ENCODE assay signal across 9 cellular contexts in genomic region chr2:207394812-207395534, GRCh38.
A peak's percentile ranks its signal among the peaks of the same experiment; 100 is the strongest.
DNase-seq lines count a peak whose midpoint lies in the region; ATAC-seq lines count a peak whose summit lies in the region.
"Had no signal": no experiment of that assay in that cellular context is flagged by ENCODE, and none has a peak within 500 bp of the region (broad histone marks: within the 10 kb centered on the region; RNA-seq: fewer than 3 reads in every experiment).

No MANE protein-coding gene starts in this region.

- ATAC-seq in HG03354 (IDR thresholded peaks at IDR 0.05; ENCODE audit: poor library complexity, severe bottlenecking, unreplicated experiment), result no peak
- ATAC-seq in HG02588 (IDR thresholded peaks at IDR 0.05; ENCODE audit: unreplicated experiment), result no peak

- DNase-seq in NCI-H2227 (lab: John Stamatoyannopoulos, UW; ENCODE audit: unreplicated experiment) (peak; percentile 41), NCI-H2227 treated with DMSO at 0.1 percent for 48 hours (lab: John Stamatoyannopoulos, UW) (no peak), NCI-H748 (lab: John Stamatoyannopoulos, UW; ENCODE audit: unreplicated experiment) (peak; percentile 85), dermis microvascular lymphatic vessel endothelial cell (ENCODE audit: low read depth in 2 of 2) (peak; percentile 46 to 98), pons (ENCODE audit: low spot score) (no peak)
- peak; percentile 59 to 70 for DNase-seq in stimulated activated CD4-positive, alpha-beta T cell treated with anti-CD3 and anti-CD28 coated beads, Interleukin-15, amount 100 ng/mL, for 48 hours (ENCODE audit: low read depth in 2 of 2)
- DNase-seq: T-helper 9 cell had no signal

Comparison
In these comparisons a context has a peak if more than half of its experiments do, and no peak if none do; other contexts are left out.
1. DNase-seq: peak in NCI-H2227 (single experiment), NCI-H748 (single experiment), dermis microvascular lymphatic vessel endothelial cell (2 of 2) and stimulated activated CD4-positive, alpha-beta T cell treated with anti-CD3 and anti-CD28 coated beads, Interleukin-15, amount 100 ng/mL, for 48 hours (2 of 2); none in NCI-H2227 treated with DMSO at 0.1 percent for 48 hours (single experiment) and pons (single experiment).